Comparison of ENCODE assay signal across 30 cellular contexts in the genomic region with DNA sequence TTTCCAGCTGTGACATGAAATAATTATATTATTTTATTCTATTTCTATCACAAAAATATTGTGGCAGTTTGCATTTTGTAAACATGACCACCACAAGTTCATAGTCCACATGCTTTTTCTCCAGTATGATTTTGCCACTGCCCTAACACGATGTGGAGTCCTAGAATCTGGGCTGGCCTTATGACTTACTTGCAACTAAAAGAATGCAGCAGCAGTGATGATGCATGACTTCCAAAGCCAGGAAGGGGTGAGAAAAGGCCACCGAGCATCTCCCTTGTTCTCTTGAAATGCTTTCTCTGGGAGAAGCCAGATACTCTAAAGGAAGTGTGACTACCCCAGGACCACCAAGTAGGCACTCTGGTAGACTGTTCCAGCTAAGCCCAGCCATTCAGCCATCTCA.
"Had no signal": no experiment of that assay in that cellular context is flagged by ENCODE, and none has a peak within 500 bp of the region (broad histone marks: within the 10 kb centered on the region; RNA-seq: fewer than 3 reads in every experiment).

No MANE protein-coding gene starts in this region.

- H3K4me3 ChIP-seq: ascending aorta, breast epithelium, cardiac muscle cell, colonic mucosa, esophagus squamous epithelium, heart left ventricle had no signal

- H3K4me1 Mint-ChIP-seq: activated B cell treated with CpG ODN at 0.5 μM for 24 hours; activated T-helper 17 cell treated with anti-CD3 and anti-CD28 coated beads, Interleukin-2, amount 50 U/mL, for 72 hours; brain had no signal

- H3K27me3 ChIP-seq: ascending aorta, breast epithelium, cardiac muscle cell, colonic mucosa, esophagus squamous epithelium, heart left ventricle had no signal

- H3K4me3 Mint-ChIP-seq: activated B cell treated with CpG ODN at 0.5 μM for 24 hours; activated CD8-positive, alpha-beta T cell treated with anti-CD3 and anti-CD28 coated beads for 36 hours; activated naive CD8-positive, alpha-beta T cell; activated T-cell treated with anti-CD3 and anti-CD28 coated beads, Interleukin-2, amount 50 U/mL, for 4 hours; activated T-helper 17 cell treated with anti-CD3 and anti-CD28 coated beads, Interleukin-2, amount 50 U/mL, for 72 hours; brain; T-helper 2 cell treated with Interferon-gamma antibody and Interleukin-4, amounts not matched to agents 5 μg/mL and 100 μg/mL, for 36 hours had no signal

- H3K27ac Mint-ChIP-seq: activated B cell treated with CpG ODN at 0.5 μM for 24 hours; activated CD8-positive, alpha-beta T cell treated with anti-CD3 and anti-CD28 coated beads for 36 hours; activated naive CD8-positive, alpha-beta T cell; activated T-helper 17 cell treated with anti-CD3 and anti-CD28 coated beads, Interleukin-2, amount 50 U/mL, for 72 hours; brain; T-helper 2 cell treated with Interferon-gamma antibody and Interleukin-4, amounts not matched to agents 5 μg/mL and 100 μg/mL, for 36 hours had no signal

- H3K27ac ChIP-seq: ascending aorta, breast epithelium, cardiac muscle cell, colonic mucosa, epithelial cell of prostate, esophagus squamous epithelium, heart left ventricle, WERI-Rb-1 had no signal

- H3K4me1 ChIP-seq: ascending aorta, breast epithelium, colonic mucosa, esophagus squamous epithelium had no signal

- ATAC-seq: activated CD4-positive, CD25-positive, alpha-beta regulatory T cell treated with anti-CD3 and anti-CD28 coated beads, Interleukin-2, amount 50 U/mL, for 24 hours; activated CD8-positive, alpha-beta T cell treated with anti-CD3 and anti-CD28 coated beads for 36 hours; activated T-cell treated with anti-CD3 and anti-CD28 coated beads, Interleukin-2, amount 50 U/mL, for 4 hours; activated T-helper 17 cell treated with anti-CD3 and anti-CD28 coated beads, Interleukin-2, amount 50 U/mL, for 72 hours; heart left ventricle had no signal

- H3K9me3 Mint-ChIP-seq: activated B cell treated with CpG ODN at 0.5 μM for 24 hours; activated CD8-positive, alpha-beta T cell treated with anti-CD3 and anti-CD28 coated beads for 36 hours; activated T-cell treated with anti-CD3 and anti-CD28 coated beads, Interleukin-2, amount 50 U/mL, for 4 hours; activated T-helper 17 cell treated with anti-CD3 and anti-CD28 coated beads, Interleukin-2, amount 50 U/mL, for 72 hours; T-helper 2 cell treated with Interferon-gamma antibody and Interleukin-4, amounts not matched to agents 5 μg/mL and 100 μg/mL, for 36 hours had no signal

- H3K9me3 ChIP-seq: ascending aorta, breast epithelium, colonic mucosa, esophagus squamous epithelium, heart left ventricle had no signal

- H3K27me3 Mint-ChIP-seq: activated B cell treated with CpG ODN at 0.5 μM for 24 hours, brain had no signal

- H3K36me3 Mint-ChIP-seq: activated naive CD8-positive, alpha-beta T cell; brain had no signal

- DNase-seq: activated B cell treated with CpG ODN at 0.5 μM for 24 hours; activated CD4-positive, alpha-beta T cell treated with anti-CD3 and anti-CD28 coated beads for 48 hours; activated CD4-positive, alpha-beta T cell treated with anti-CD3 and anti-CD28 coated beads, Interleukin-2, amount 50 U/mL, for 1 hour; activated CD4-positive, alpha-beta T cell treated with anti-CD3 and anti-CD28 coated beads, Interleukin-2, amount 50 U/mL, for 48 hours; activated CD8-positive, alpha-beta memory T cell treated with anti-CD3 and anti-CD28 coated beads for 24 hours; activated CD8-positive, alpha-beta T cell treated with anti-CD3 and anti-CD28 coated beads for 36 hours; activated effector memory CD4-positive, alpha-beta T cell treated with Interleukin-2 at 50 U/mL for 16 hours; activated gamma-delta T cell treated with Interleukin-2 at 50 U/mL for 16 hours; activated naive CD4-positive, alpha-beta T cell treated with anti-CD3 and anti-CD28 coated beads, Interleukin-2, amount 50 U/mL, for 16 hours; activated naive CD4-positive, alpha-beta T cell treated with Interleukin-2 at 50 U/mL for 16 hours; activated T-cell treated with anti-CD3 and anti-CD28 coated beads, Interleukin-2, amount 50 U/mL, for 4 hours; amniotic stem cell; central memory CD4-positive, alpha-beta T cell; cerebellar nuclear complex; colonic mucosa; effector CD8-positive, alpha-beta T cell; esophagus squamous epithelium; heart left ventricle; hypothalamus; T1000; WERI-Rb-1 had no signal

- H3K36me3 ChIP-seq: ascending aorta, breast epithelium, cardiac muscle cell, colonic mucosa, esophagus squamous epithelium, heart left ventricle, WERI-Rb-1 had no signal
